ENCODE assay signal across 2 cellular contexts in genomic region chr3:112583105-112583504, GRCh38.
A peak's percentile ranks its signal among the peaks of the same experiment; 100 is the strongest.
TF ChIP-seq lines count a peak whose summit lies in the region.

No MANE protein-coding gene starts in this region.

TF ChIP-seq in HepG2, 621 proteins besides CTCF, POLR2A, EP300 and RAD21:
- TF ChIP-seq ZHX2 (IDR thresholded peaks at IDR 0.05; ENCODE audit: low read depth) = no peak
- no peak for TF ChIP-seq ZHX2 (CRISPR knock-in tag; IDR thresholded peaks at IDR 0.05; ENCODE audit: borderline replicate concordance)
- peak; percentile 78 for TF ChIP-seq MAFF (IDR thresholded peaks at IDR 0.05; ENCODE audit: low read depth, low read length)
- TF ChIP-seq HES4 (CRISPR knock-in tag; IDR thresholded peaks at IDR 0.05; ENCODE audit: borderline replicate concordance) = no peak
- no peak for TF ChIP-seq MEIS2 (CRISPR knock-in tag; IDR thresholded peaks at IDR 0.05)
- no peak for TF ChIP-seq SOX13 (IDR thresholded peaks at IDR 0.05)
- TF ChIP-seq SOX13 (CRISPR knock-in tag; conservative IDR thresholded peaks at IDR 0.05 in 1 of 2, IDR thresholded peaks at IDR 0.05 in 1 of 2) = no peak
- no peak for TF ChIP-seq CBX5 (CRISPR knock-in tag; IDR thresholded peaks at IDR 0.05; ENCODE audit: borderline replicate concordance)
- no peak for TF ChIP-seq ZC3H13 (CRISPR knock-in tag; IDR thresholded peaks at IDR 0.05)
- peak; percentile 82 to 90 for TF ChIP-seq MAFK (conservative IDR thresholded peaks at IDR 0.05 in 1 of 2, IDR thresholded peaks at IDR 0.05 in 1 of 2; ENCODE audit: low read length in 2 of 2)
- TF ChIP-seq ZNF331 (CRISPR knock-in tag; IDR thresholded peaks at IDR 0.05) = no peak
- no peak for TF ChIP-seq ZNF496 (CRISPR knock-in tag; IDR thresholded peaks at IDR 0.05; ENCODE audit: insufficient replicate concordance)

TF ChIP-seq in GM12878, 131 proteins besides CTCF, POLR2A, EP300 and RAD21:
- TF ChIP-seq HSF1 (IDR thresholded peaks at IDR 0.05; ENCODE audit: low read depth, low read length) = no peak
- TF ChIP-seq ZNF384 (IDR thresholded peaks at IDR 0.05; ENCODE audit: borderline replicate concordance, low read depth, low read length) = no peak
- TF ChIP-seq IRF3 (IDR thresholded peaks at IDR 0.05) = no peak
- no peak for TF ChIP-seq TAF1 (IDR thresholded peaks at IDR 0.05; ENCODE audit: borderline replicate concordance, low read depth, low read length)
- no peak for TF ChIP-seq MTA3 (IDR thresholded peaks at IDR 0.05; ENCODE audit: borderline replicate concordance, low read length)
- no peak for TF ChIP-seq MEF2B (IDR thresholded peaks at IDR 0.05; ENCODE audit: partially characterized antibody, poor library complexity, severe bottlenecking)
- TF ChIP-seq RCOR1 (conservative IDR thresholded peaks at IDR 0.05; ENCODE audit: low read depth, low read length) = no peak
- no peak for TF ChIP-seq NRF1 (conservative IDR thresholded peaks at IDR 0.05; ENCODE audit: low read depth, low read length)
- TF ChIP-seq CHD4 (IDR thresholded peaks at IDR 0.05) = no peak
- TF ChIP-seq CHD1 (IDR thresholded peaks at IDR 0.05; ENCODE audit: low read depth, low read length) = no peak
- TF ChIP-seq BRCA1 (IDR thresholded peaks at IDR 0.05; ENCODE audit: low read depth, low read length) = no peak
- no peak for TF ChIP-seq NBN (IDR thresholded peaks at IDR 0.05)
